ENCODE assay signal across 8 cellular contexts in genomic region chr18:46916551-46917107, GRCh38. TPM values are rescaled to one million over a fixed set of nuclear protein-coding genes. Genes with fewer than 3 reads are reported as not detected.
A peak's percentile ranks its signal among the peaks of the same experiment; 100 is the strongest.
DNase-seq lines count a peak whose midpoint lies in the region; ATAC-seq and TF ChIP-seq lines count a peak whose summit lies in the region.

No MANE protein-coding gene starts in this region.

- peak; percentile 67 for DNase-seq in AG08396 (ENCODE audit: low spot score)
- DNase-seq in SK-N-SH = peak; percentile 34
- peak; percentile 51 for DNase-seq in cerebellum (ENCODE audit: low spot score)
- DNase-seq in NCI-H2081 treated with DMSO at 0.1 percent for 48 hours (lab: John Stamatoyannopoulos, UW) = no peak

- H2AFZ ChIP-seq in SK-N-SH (ENCODE audit: low read depth) = peak overlapping the region; percentile 94

- peaks cover 51% of the 10 kb centered on the region for H3K79me2 ChIP-seq in SK-N-SH (ENCODE audit: insufficient read depth)

- WGBS in SK-N-SH (ENCODE audit: low lambda C conversion rate) = 1% methylated on average over 8 of the region's 21 CpGs
- under 1% methylated on average over 21 of the region's 21 CpGs for WGBS in liver

- peaks cover 0 to 15% of the 10 kb centered on the region in 2 experiments; a peak in 3 of 4 replicates for H3K4me1 ChIP-seq in SK-N-SH (ENCODE audit: control insufficient read depth in 1 of 2, insufficient read depth in 2 of 2, low read depth in 1 of 2, low read length in 1 of 2)
- peaks cover 6 to 18% (median 12%) of the 10 kb centered on the region in 4 donors for H3K4me1 ChIP-seq in liver (ENCODE audit: control insufficient read depth in 4 of 4, insufficient read depth in 4 of 4, low read length in 3 of 4)
- H3K4me1 ChIP-seq in stomach smooth muscle (ENCODE audit: control insufficient read depth, insufficient read depth, low read length) = peaks cover 15% of the 10 kb centered on the region

- TF ChIP-seq CTCF in GM12875 (IDR thresholded peaks at IDR 0.05; ENCODE audit: borderline replicate concordance, insufficient read depth, low read depth, low read length) (no peak), SK-N-SH (IDR thresholded peaks at IDR 0.05) (no peak), liver (IDR thresholded peaks at IDR 0.05; ENCODE audit: low read depth, low read length, missing input control) (no peak)

- peaks cover 9% of the 10 kb centered on the region for H3F3A ChIP-seq in SK-N-SH (replicated peaks; ENCODE audit: insufficient read depth)

- POLR2A ChIA-PET in SK-N-SH (lab: Yijun Ruan, JAX) = interaction anchor here (0.9 to 1.0 kb wide), 2 partner anchors 24 to 134 kb away, joined by 3 read pairs; no protein-coding TSS in a partner anchor

- peaks cover 12% of the 10 kb centered on the region; the same call in 1 of the 2 replicates for H4K20me1 ChIP-seq in SK-N-SH (ENCODE audit: insufficient read depth)

- H3K9me3 ChIP-seq in SK-N-SH (no peaks in the 10 kb centered on the region), liver (ENCODE audit: control insufficient read depth in 4 of 4, low read length in 3 of 4) (no peaks in the 10 kb centered on the region), stomach smooth muscle (ENCODE audit: control insufficient read depth in 2 of 2, low read length in 2 of 2) (no peaks in the 10 kb centered on the region)

- H3K27ac ChIP-seq in SK-N-SH (ENCODE audit: low read depth in 2 of 2, low read length in 1 of 2) = peak overlapping the region; percentile 51 to 81
- H3K27ac ChIP-seq in liver (ENCODE audit: low read depth in 1 of 2, low read length in 2 of 2) = peak overlapping the region; percentile 89 to 91
- H3K27ac ChIP-seq in stomach smooth muscle (ENCODE audit: low read length) = peak overlapping the region; percentile 70

- H3K9me2 ChIP-seq in SK-N-SH = no peaks in the 10 kb centered on the region

- no peaks in the 10 kb centered on the region for H3K27me3 ChIP-seq in SK-N-SH (ENCODE audit: insufficient read depth)
- no peaks in the 10 kb centered on the region for H3K27me3 ChIP-seq in liver (ENCODE audit: control insufficient read depth in 4 of 4, insufficient read depth in 4 of 4, low read length in 3 of 4)
- no peaks in the 10 kb centered on the region for H3K27me3 ChIP-seq in stomach smooth muscle (ENCODE audit: control insufficient read depth in 1 of 2, insufficient read depth in 2 of 2, low read length in 2 of 2)

- TF ChIP-seq EP300 in SK-N-SH (IDR thresholded peaks at IDR 0.05; ENCODE audit: borderline replicate concordance in 1 of 2, low read depth in 1 of 2, low read length in 1 of 2) = no peak

- CTCF ChIA-PET in SK-N-SH (lab: Yijun Ruan, JAX) = interaction anchor here (0.7 to 0.8 kb wide), 2 partner anchors 17 to 484 kb away, joined by 3 read pairs; no protein-coding TSS in a partner anchor

- H3K9ac ChIP-seq in SK-N-SH = peak overlapping the region; percentile 72
- H3K9ac ChIP-seq in liver (ENCODE audit: low read depth in 1 of 2, low read length in 2 of 2) = peak overlapping the region; percentile 74 to 85
- H3K9ac ChIP-seq in stomach smooth muscle (ENCODE audit: low read length in 2 of 2) = peak overlapping the region; percentile 82 to 90

- TF ChIP-seq RAD21 in SK-N-SH (IDR thresholded peaks at IDR 0.05; ENCODE audit: low read length) = no peak
- TF ChIP-seq RAD21 in liver (IDR thresholded peaks at IDR 0.05) = no peak

- no peaks in the 10 kb centered on the region for H3K36me3 ChIP-seq in SK-N-SH (replicated peaks in 1 of 2; ENCODE audit: control insufficient read depth in 1 of 2, insufficient read depth in 2 of 2, low read length in 1 of 2)
- H3K36me3 ChIP-seq in liver (ENCODE audit: control insufficient read depth in 4 of 4, insufficient read depth in 3 of 4, low read depth in 1 of 4, low read length in 3 of 4) = no peaks in the 10 kb centered on the region
- no peaks in the 10 kb centered on the region for H3K36me3 ChIP-seq in stomach smooth muscle (ENCODE audit: control insufficient read depth in 2 of 2, insufficient read depth in 2 of 2, low read length in 2 of 2)

- H3K4me3 ChIP-seq in GM12875 (ENCODE audit: low read depth, low read length) (peak overlapping the region; percentile 61), SK-N-SH (ENCODE audit: low read depth in 2 of 2, low read length in 1 of 2) (peak overlapping the region; percentile 80 to 91), liver (ENCODE audit: low read depth in 1 of 3, low read length in 3 of 3) (peak overlapping the region; percentile 78 to 93 (median 88)), stomach smooth muscle (ENCODE audit: low read length in 2 of 2) (peak overlapping the region; percentile 90 to 91)

- peak overlapping the region; percentile 91 for H3K4me2 ChIP-seq in SK-N-SH

- ATAC-seq in HG03378 (IDR thresholded peaks at IDR 0.05; ENCODE audit: unreplicated experiment) = peak; percentile 36

TF ChIP-seq in SK-N-SH, 30 proteins besides CTCF, POLR2A, EP300 and RAD21:
- no peak for TF ChIP-seq ZBTB33 (IDR thresholded peaks at IDR 0.05; ENCODE audit: borderline replicate concordance, low read depth)

TF ChIP-seq in liver, 16 proteins besides CTCF, POLR2A, EP300 and RAD21:
- TF ChIP-seq ATF3 (IDR thresholded peaks at IDR 0.05) (no peak), REST (IDR thresholded peaks at IDR 0.05) (no peak), RXRA (IDR thresholded peaks at IDR 0.05) (no peak), JUND (IDR thresholded peaks at IDR 0.05) (no peak), SP1 (IDR thresholded peaks at IDR 0.05) (no peak), HNF4G (IDR thresholded peaks at IDR 0.05) (no peak), FOXA1 (IDR thresholded peaks at IDR 0.05) (no peak), GABPA (IDR thresholded peaks at IDR 0.05 in 1 of 2, conservative IDR thresholded peaks at IDR 0.05 in 1 of 2) (no peak), MAX (IDR thresholded peaks at IDR 0.05) (no peak), ZBTB33 (IDR thresholded peaks at IDR 0.05) (no peak), EGR1 (IDR thresholded peaks at IDR 0.05; ENCODE audit: low read depth in 2 of 2) (no peak), TAF1 (conservative IDR thresholded peaks at IDR 0.05) (no peak), NR2F2 (IDR thresholded peaks at IDR 0.05) (no peak), YY1 (IDR thresholded peaks at IDR 0.05) (no peak), HNF4A (conservative IDR thresholded peaks at IDR 0.05) (no peak), FOXA2 (IDR thresholded peaks at IDR 0.05) (no peak)
TF ChIP-seq in liver: peak in this region for 0.

RNA-seq across cellular contexts. Expression of gene PIAS2, which starts 0.7 kb away (rescaled TPM):
- polyA plus RNA-seq in SK-N-SH (2012; rRNA removed) = 5.1 and 9.0 TPM in 2 replicates
- 14.4 and 16.3 TPM in 2 replicates for polyA plus RNA-seq in SK-N-SH (2012; cell fraction: cytosol; rRNA removed)
- polyA plus RNA-seq in SK-N-SH (2012; cell fraction: nucleus; rRNA removed) = 7.7 and 15.5 TPM in 2 replicates
- total RNA-seq in cerebellum = 86.1 TPM
- 10 to 100 TPM in 1 of 2 donors, 1 to 10 TPM in 1; 9.6 to 17.2 TPM for total RNA-seq in liver
- 1 to 10 TPM; 5.6 to 8.9 TPM for polyA plus RNA-seq in liver

RNA-seq across cellular contexts. Expression of gene KATNAL2, which starts 0.8 kb away (rescaled TPM):
- polyA plus RNA-seq in SK-N-SH (2012; rRNA removed) (6.5 and 8.2 TPM in 2 replicates), liver (1 to 10 TPM; 1.0 to 1.9 TPM)
- 5.9 and 7.0 TPM in 2 replicates for polyA plus RNA-seq in SK-N-SH (2012; cell fraction: cytosol; rRNA removed)
- polyA plus RNA-seq in SK-N-SH (2012; cell fraction: nucleus; rRNA removed) = 24.8 and 29.5 TPM in 2 replicates
- total RNA-seq in cerebellum (5.0 TPM), liver (1 to 10 TPM in 1 of 2 donors, under 1 TPM in 1; 0.42 to 4.8 TPM)
